In the genomic region with DNA sequence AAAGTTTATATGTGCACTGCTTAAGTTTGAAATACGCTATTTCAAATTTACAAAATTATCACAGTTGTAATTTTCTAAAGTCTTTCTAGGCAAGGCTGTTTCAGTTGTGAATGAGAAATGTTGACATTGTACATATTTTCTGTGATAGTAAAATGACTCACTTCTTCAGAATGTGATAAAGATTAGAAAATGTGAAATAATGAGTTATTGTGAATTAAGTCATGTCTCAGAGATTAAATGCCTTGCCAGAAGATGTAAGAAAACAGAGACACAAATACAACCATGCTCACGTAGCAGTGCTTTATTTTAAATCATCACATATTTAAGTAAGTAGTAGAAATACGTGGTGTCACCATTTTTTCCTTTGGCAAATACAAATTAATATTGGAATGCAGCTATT, we compare ENCODE assay signal across 11 cellular contexts. TPM values are rescaled to one million over a fixed set of nuclear protein-coding genes. Genes with fewer than 3 reads are reported as not detected.
A peak's percentile ranks its signal among the peaks of the same experiment; 100 is the strongest.
DNase-seq lines count a peak whose midpoint lies in the region; ATAC-seq and TF ChIP-seq lines count a peak whose summit lies in the region.
"Had no signal": no experiment of that assay in that cellular context is flagged by ENCODE, and none has a peak within 500 bp of the region (broad histone marks: within the 10 kb centered on the region; RNA-seq: fewer than 3 reads in every experiment).

No MANE protein-coding gene starts in this region.

- H3K36me3 Mint-ChIP-seq in chondrocyte (ENCODE audit: low read depth), result no peaks in the 10 kb centered on the region
- no peaks in the 10 kb centered on the region for H3K36me3 Mint-ChIP-seq in type B pancreatic cell
- H3K36me3 Mint-ChIP-seq: activated naive CD4-positive, alpha-beta T cell treated with anti-CD3 and anti-CD28 coated beads, Interleukin-2, amount 50 U/mL, for 24 hours had no signal

- H3K27ac ChIP-seq in cardiac muscle cell (peak overlapping the region; percentile 86), right lobe of liver (peak overlapping the region; percentile 30 to 74 (median 64))

- H3K9me3 Mint-ChIP-seq in chondrocyte (ENCODE audit: low read depth) (no peaks in the 10 kb centered on the region), type B pancreatic cell (no peaks in the 10 kb centered on the region)
- H3K9me3 Mint-ChIP-seq: activated naive CD4-positive, alpha-beta T cell treated with anti-CD3 and anti-CD28 coated beads, Interleukin-2, amount 50 U/mL, for 24 hours had no signal

- H3K9me3 ChIP-seq in cardiac muscle cell (ENCODE audit: low read depth) (no peaks in the 10 kb centered on the region), right lobe of liver (no peaks in the 10 kb centered on the region)

- H3K4me3 Mint-ChIP-seq in chondrocyte (ENCODE audit: unreplicated experiment), result peak overlapping the region; percentile 69
- peak overlapping the region; percentile 77 for H3K4me3 Mint-ChIP-seq in type B pancreatic cell
- H3K4me3 Mint-ChIP-seq: activated naive CD4-positive, alpha-beta T cell treated with anti-CD3 and anti-CD28 coated beads, Interleukin-2, amount 50 U/mL, for 24 hours had no signal

- intact Hi-C loops in cardiac septum (cut with DNase I), result no loop called here
- intact Hi-C loops in right lobe of liver (cut with DNase I), result no loop called here

- H3K36me3 ChIP-seq in cardiac muscle cell (no peaks in the 10 kb centered on the region), right lobe of liver (no peaks in the 10 kb centered on the region)

- no peaks in the 10 kb centered on the region for H3K27me3 Mint-ChIP-seq in chondrocyte (ENCODE audit: low read depth)
- peaks cover 3% of the 10 kb centered on the region for H3K27me3 Mint-ChIP-seq in type B pancreatic cell

- H3K27me3 ChIP-seq in cardiac muscle cell (no peaks in the 10 kb centered on the region), right lobe of liver (peaks cover 0 to 7% of the 10 kb centered on the region in 2 donors)

- no peak for TF ChIP-seq CTCF in cardiac muscle cell (IDR thresholded peaks at IDR 0.05; ENCODE audit: low read depth, low read length)
- no peak for TF ChIP-seq CTCF in chondrocyte (IDR thresholded peaks at IDR 0.05)
- no peak for TF ChIP-seq CTCF in right lobe of liver (IDR thresholded peaks at IDR 0.05)
- no peak for TF ChIP-seq CTCF in type B pancreatic cell (conservative IDR thresholded peaks at IDR 0.05)

- WGBS in right lobe of liver (ENCODE audit: insufficient coverage, low coverage, low lambda C conversion rate, missing lambda C conversion rate), result 24% methylated on average over 3 of the region's 3 CpGs

- no peak overlapping the region for H3K27ac Mint-ChIP-seq in chondrocyte (ENCODE audit: unreplicated experiment)
- H3K27ac Mint-ChIP-seq in type B pancreatic cell, result peak overlapping the region; percentile 66
- H3K27ac Mint-ChIP-seq: activated naive CD4-positive, alpha-beta T cell treated with anti-CD3 and anti-CD28 coated beads, Interleukin-2, amount 50 U/mL, for 24 hours had no signal

- DNase-seq in cardiac muscle cell (ENCODE audit: low read depth in 1 of 2, low spot score in 1 of 2), result peak in 1 of 2 donors; percentile 63
- DNase-seq in cardiac septum (ENCODE audit: low spot score), result no peak
- DNase-seq in chondrocyte (ENCODE audit: low spot score), result no peak
- DNase-seq in right lobe of liver, result no peak
- DNase-seq in type B pancreatic cell (ENCODE audit: extremely low spot score, unreplicated experiment), result no peak
- DNase-seq in COLO668 (lab: John Stamatoyannopoulos, UW; ENCODE audit: unreplicated experiment), result no peak
- DNase-seq in NCI-H1105 (lab: John Stamatoyannopoulos, UW), result no peak
- DNase-seq: NCI-H2081 treated with DMSO at 0.1 percent for 48 hours; stimulated activated CD4-positive, alpha-beta T cell treated with anti-CD3 and anti-CD28 coated beads, Interleukin-12 subunit alpha, Interleukin-12 subunit beta, amount 100 ng/mL, for 4 hours had no signal

- ATAC-seq in right lobe of liver (no peak), esophagus mucosa (no peak)

- H3K4me1 Mint-ChIP-seq in chondrocyte (ENCODE audit: low read depth), result peaks cover 18% of the 10 kb centered on the region
- H3K4me1 Mint-ChIP-seq in type B pancreatic cell (ENCODE audit: unreplicated experiment), result peaks cover 7% of the 10 kb centered on the region

- H3K4me3 ChIP-seq in cardiac muscle cell, result peak overlapping the region; percentile 36
- H3K4me3 ChIP-seq in right lobe of liver, result peak overlapping the region; percentile 24 to 49 (median 37)

- no peak for TF ChIP-seq POLR2A in right lobe of liver (IDR thresholded peaks at IDR 0.05)

- H3K4me1 ChIP-seq in cardiac muscle cell (ENCODE audit: low read depth) (peaks cover 7% of the 10 kb centered on the region), right lobe of liver (peaks cover 0 to 10% (median 0%) of the 10 kb centered on the region in 4 donors)

RNA-seq across cellular contexts. Expression of a gene that starts 0.8 kb away (rescaled TPM):
- total RNA-seq in cardiac muscle cell (15.2 and 18.2 TPM in 2 replicates), cardiac septum (23.4 TPM), chondrocyte (2.2 to 4.2 TPM (median 4.2 TPM) in 3 replicates), right lobe of liver (1 to 10 TPM; 3.5 to 5.5 (median 4.0) TPM), type B pancreatic cell (ENCODE audit: low replicate concordance) (6.4 and 13.0 TPM in 2 replicates), esophagus mucosa (0.84 TPM)
- polyA plus RNA-seq in cardiac muscle cell, result 5.4 and 7.8 TPM in 2 replicates
